In genomic region chr17:32553168-32553567, GRCh38 we compare ENCODE assay signal across 22 cellular contexts.
DNase-seq lines count a peak whose midpoint lies in the region; ATAC-seq, FAIRE-seq and TF ChIP-seq lines count a peak whose summit lies in the region.
"Had no signal": no experiment of that assay in that cellular context is flagged by ENCODE, and none has a peak within 500 bp of the region (broad histone marks: within the 10 kb centered on the region; RNA-seq: fewer than 3 reads in every experiment).

No MANE protein-coding gene starts in this region.

- H3K9me1 ChIP-seq in keratinocyte (ENCODE audit: control insufficient read depth, extremely low read depth, insufficient read depth, low read length), result no peaks in the 10 kb centered on the region

- no peaks in the 10 kb centered on the region for H3K27me3 ChIP-seq in keratinocyte (ENCODE audit: control insufficient read depth, extremely low read depth, insufficient read depth, low read length)
- H3K27me3 ChIP-seq: vagina had no signal

- TF ChIP-seq POLR2A in GM12892 (IDR thresholded peaks at IDR 0.05; ENCODE audit: low read depth, low read length), result no peak

- H3K9me3 ChIP-seq in keratinocyte (ENCODE audit: control insufficient read depth, low read depth, low read length), result no peaks in the 10 kb centered on the region
- H3K9me3 ChIP-seq: vagina had no signal

- H3K4me2 ChIP-seq in keratinocyte (ENCODE audit: control insufficient read depth, extremely low read depth, insufficient read depth, low read depth, low read length), result no peak overlapping the region

- H3K9ac ChIP-seq in keratinocyte (ENCODE audit: control insufficient read depth, extremely low read depth, insufficient read depth, low read length), result no peak overlapping the region

- H3K79me2 ChIP-seq in keratinocyte (ENCODE audit: control insufficient read depth, insufficient read depth, low read length), result no peaks in the 10 kb centered on the region

- no peak overlapping the region for H2AFZ ChIP-seq in keratinocyte (ENCODE audit: control insufficient read depth, low read length)

- TF ChIP-seq CTCF in keratinocyte (optimal IDR thresholded peaks at IDR 0.05 in 1 of 3, IDR thresholded peaks at IDR 0.05 in 1 of 3, conservative IDR thresholded peaks at IDR 0.05 in 1 of 3; ENCODE audit: extremely low read depth in 1 of 3, insufficient read depth in 2 of 3, low read length in 3 of 3), result no peak

- H3K27ac ChIP-seq in keratinocyte (ENCODE audit: control insufficient read depth, insufficient read depth, low read length), result no peak overlapping the region
- H3K27ac ChIP-seq: coronary artery, HL-60, vagina, VCaP had no signal

- dilution Hi-C loops in keratinocyte (cut with MboI; ENCODE audit: extremely low pct_ligation_motif_present, low sequenced_read_pairs), result no loop called here

- DNase-seq in NCI-H1436 (lab: John Stamatoyannopoulos, UW) (peak; percentile 6), NCI-H1436 treated with DMSO at 0.1 percent for 48 hours (lab: John Stamatoyannopoulos, UW) (no peak), GM12892 (ENCODE audit: insufficient read length) (no peak), NOMO-1 (lab: John Stamatoyannopoulos, UW; ENCODE audit: unreplicated experiment in 2 of 2) (peak; percentile 36 to 44), keratinocyte (ENCODE audit: low read depth, low spot score) (no peak), COLO668 (lab: John Stamatoyannopoulos, UW; ENCODE audit: unreplicated experiment) (no peak)
- DNase-seq: activated gamma-delta T cell treated with Interleukin-2 at 50 U/mL for 16 hours; GOT3; mammary epithelial cell; NCI-H146; NCI-H69; nephron progenitor cell; retina; stimulated activated CD4-positive, alpha-beta T cell treated with anti-CD3 and anti-CD28 coated beads, Interleukin-15, amount 100 ng/mL, for 24 hours had no signal

- peaks cover 41% of the 10 kb centered on the region for H3K4me1 ChIP-seq in keratinocyte (ENCODE audit: control insufficient read depth, extremely low read depth, insufficient read depth, low read length)
- H3K4me1 ChIP-seq: vagina had no signal

- H3K4me3 ChIP-seq in keratinocyte (ENCODE audit: control insufficient read depth in 2 of 3, extremely low read depth in 1 of 3, insufficient read depth in 2 of 3, low read depth in 1 of 3, low read length in 3 of 3), result no peak overlapping the region
- H3K4me3 ChIP-seq: coronary artery, vagina had no signal

- H3K36me3 ChIP-seq in keratinocyte (ENCODE audit: control insufficient read depth in 2 of 2, extremely low read depth in 1 of 2, insufficient read depth in 2 of 2, low read length in 2 of 2), result no peaks in the 10 kb centered on the region
- H3K36me3 ChIP-seq: vagina had no signal

- ATAC-seq in GM18907 (IDR thresholded peaks at IDR 0.05; ENCODE audit: unreplicated experiment) (no peak), GM19452 (IDR thresholded peaks at IDR 0.05; ENCODE audit: unreplicated experiment) (no peak)

- H4K20me1 ChIP-seq in keratinocyte (ENCODE audit: control insufficient read depth, extremely low read depth, insufficient read depth, low read length), result no peaks in the 10 kb centered on the region

- peak; percentile 21 for FAIRE-seq in GM12892 (lab: Jason Lieb, UNC)
- peak; percentile 23 for FAIRE-seq in keratinocyte (lab: Jason Lieb, UNC)
- FAIRE-seq: A204.1, endothelial cell of umbilical vein had no signal

Comparison
In these comparisons a context has a peak if more than half of its experiments do, and no peak if none do; other contexts are left out.
1. DNase-seq: peak in NCI-H1436 (single experiment) and NOMO-1 (2 of 2); none in NCI-H1436 treated with DMSO at 0.1 percent for 48 hours (single experiment), GM12892 (single experiment), keratinocyte (single experiment) and COLO668 (single experiment).